ENCODE assay signal across 8 cellular contexts in the genomic region with DNA sequence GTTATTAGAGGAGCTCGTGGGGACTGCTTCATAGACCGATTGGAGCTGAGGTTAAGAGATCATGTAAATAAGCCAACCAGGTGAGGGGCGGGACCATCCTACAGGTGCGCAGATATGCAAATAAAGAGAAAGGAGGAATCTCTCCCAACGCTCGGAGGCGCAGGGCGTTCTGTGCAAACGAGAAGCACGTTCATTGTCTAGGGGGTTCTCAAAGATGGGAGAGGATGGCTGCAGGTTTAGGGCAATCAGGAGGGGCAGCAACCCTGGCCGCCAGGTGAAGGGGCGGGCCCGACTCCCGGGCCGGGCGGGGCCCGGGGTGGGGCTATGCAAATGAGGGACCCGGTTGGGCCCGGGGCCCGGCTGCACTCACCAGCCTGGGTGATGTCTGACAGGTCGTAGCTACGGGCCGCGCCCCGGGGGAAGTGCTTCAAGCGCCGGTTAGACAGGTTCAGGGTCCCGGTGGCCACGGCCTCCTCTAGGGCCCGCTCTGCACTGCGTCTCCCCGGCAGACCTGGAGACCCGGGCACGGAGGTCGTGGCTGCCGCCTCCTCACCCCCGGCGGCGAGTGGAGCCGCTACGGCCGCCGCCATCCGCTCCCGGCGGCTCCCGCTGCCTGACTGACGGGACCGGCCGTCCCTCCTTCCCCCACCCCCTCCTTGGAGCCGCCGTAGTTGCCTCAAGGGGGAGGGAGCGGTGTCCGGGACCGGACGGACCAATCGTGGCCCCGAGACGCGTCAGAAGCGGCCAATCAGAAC. TPM values are rescaled to one million over a fixed set of nuclear protein-coding genes. Genes with fewer than 3 reads are reported as not detected.
DNase-seq lines count a peak whose midpoint lies in the region; ATAC-seq, FAIRE-seq and TF ChIP-seq lines count a peak whose summit lies in the region.

A gene with protein sequence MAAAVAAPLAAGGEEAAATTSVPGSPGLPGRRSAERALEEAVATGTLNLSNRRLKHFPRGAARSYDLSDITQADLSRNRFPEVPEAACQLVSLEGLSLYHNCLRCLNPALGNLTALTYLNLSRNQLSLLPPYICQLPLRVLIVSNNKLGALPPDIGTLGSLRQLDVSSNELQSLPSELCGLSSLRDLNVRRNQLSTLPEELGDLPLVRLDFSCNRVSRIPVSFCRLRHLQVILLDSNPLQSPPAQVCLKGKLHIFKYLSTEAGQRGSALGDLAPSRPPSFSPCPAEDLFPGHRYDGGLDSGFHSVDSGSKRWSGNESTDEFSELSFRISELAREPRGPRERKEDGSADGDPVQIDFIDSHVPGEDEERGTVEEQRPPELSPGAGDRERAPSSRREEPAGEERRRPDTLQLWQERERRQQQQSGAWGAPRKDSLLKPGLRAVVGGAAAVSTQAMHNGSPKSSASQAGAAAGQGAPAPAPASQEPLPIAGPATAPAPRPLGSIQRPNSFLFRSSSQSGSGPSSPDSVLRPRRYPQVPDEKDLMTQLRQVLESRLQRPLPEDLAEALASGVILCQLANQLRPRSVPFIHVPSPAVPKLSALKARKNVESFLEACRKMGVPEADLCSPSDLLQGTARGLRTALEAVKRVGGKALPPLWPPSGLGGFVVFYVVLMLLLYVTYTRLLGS (minus strand): TSS at position 619 of the 755 bp plus-strand sequence. CDS start 29 bp downstream, at position 590.

- TF ChIP-seq POLR2A in endothelial cell of umbilical vein (IDR thresholded peaks at IDR 0.05; ENCODE audit: low read depth, low read length) (peak; percentile 94), transverse colon (IDR thresholded peaks at IDR 0.05) (peak; percentile 99)

- peaks cover 10% of the 10 kb centered on the region for H3K27me3 Mint-ChIP-seq in activated CD8-positive, alpha-beta T cell treated with anti-CD3 and anti-CD28 coated beads, Interleukin-2, amount 10 ng/mL, durations not matched to agents 7 days and 5 days (ENCODE audit: low read depth)

- H3K27me3 ChIP-seq in endothelial cell of umbilical vein (ENCODE audit: control insufficient read depth in 2 of 2, insufficient read depth in 2 of 2, low read length in 2 of 2) (peaks cover 0 to 4% of the 10 kb centered on the region in 2 experiments), muscle layer of duodenum (ENCODE audit: low read depth, low read length) (no peaks in the 10 kb centered on the region), transverse colon (no peaks in the 10 kb centered on the region)

- CTCF ChIA-PET in activated CD8-positive, alpha-beta T cell treated with anti-CD3 and anti-CD28 coated beads, Interleukin-2, amount 10 ng/mL, durations not matched to agents 7 days and 5 days (lab: Charles Lee): interaction anchor here (0.6 to 7.9 kb wide), 28 partner anchors 9 to 214 kb away, joined by 3 to 57 read pairs (median 4); a partner anchor contains a TSS
- CTCF ChIA-PET in endothelial cell of umbilical vein (lab: Charles Lee): interaction anchor here (0.7 to 3.3 kb wide), 21 partner anchors 13 to 178 kb away, joined by 3 to 19 read pairs (median 4); a partner anchor contains a TSS

- H3K27ac ChIP-seq in endothelial cell of umbilical vein (ENCODE audit: insufficient read depth, low read depth, low read length) (peak within 1 kb of the TSS; percentile 65), muscle layer of duodenum (ENCODE audit: low read length) (peak within 1 kb of the TSS; percentile 78), transverse colon (peak within 1 kb of the TSS; percentile 97 to 99 (median 98))

- intact Hi-C loops in endothelial cell of umbilical vein (cut with micrococcal nuclease): loop anchor here (1.0 to 10.0 kb wide), 8 partner anchors 19 to 279 kb away; a partner anchor contains a TSS
- intact Hi-C loops in transverse colon (cut with DNase I; ENCODE audit: low total_unique reads): no loop called here

- DNase-seq in NCI-H2171 (lab: John Stamatoyannopoulos, UW) (peak; percentile 47), endothelial cell of umbilical vein (ENCODE audit: low read depth, low spot score) (no peak), transverse colon (peak; percentile 77), GF-D8 (lab: John Stamatoyannopoulos, UW) (no peak)
- DNase-seq in activated CD8-positive, alpha-beta T cell treated with anti-CD3 and anti-CD28 coated beads, Interleukin-2, amount 10 ng/mL, durations not matched to agents 7 days and 5 days: peak; percentile 70

- H3K4me3 ChIP-seq in endothelial cell of umbilical vein (replicated peaks in 1 of 3; ENCODE audit: insufficient read depth in 1 of 3, low read depth in 1 of 3, low read length in 3 of 3) (peak within 1 kb of the TSS; percentile 86 to 95 (median 93)), muscle layer of duodenum (ENCODE audit: low read depth in 1 of 2, low read length in 2 of 2) (peak within 1 kb of the TSS; percentile 93 to 97), transverse colon (peak within 1 kb of the TSS; percentile 82 to 100 (median 96))

- dilution Hi-C loops in endothelial cell of umbilical vein (cut with MboI; ENCODE audit: extremely low pct_ligation_motif_present, low sequenced_read_pairs): no loop called here

- peaks cover 29% of the 10 kb centered on the region for H3K79me2 ChIP-seq in endothelial cell of umbilical vein (ENCODE audit: control insufficient read depth, insufficient read depth, low read length)

- FAIRE-seq in endothelial cell of umbilical vein (lab: Jason Lieb, UNC): no peak

- peak within 1 kb of the TSS; percentile 86 for H2AFZ ChIP-seq in endothelial cell of umbilical vein (ENCODE audit: low read depth, low read length)

- in situ Hi-C loops in transverse colon (cut with MboI; ENCODE audit: low pct_ligation_motif_present in 1 of 4, low pct_unique_long_range_greater_than_20kb in 1 of 4, low sequenced_read_pairs in 3 of 4): loop anchor here in 2 of 4 donors (10.0 to 25.0 kb wide), 2 partner anchors 89 to 102 kb away; a partner anchor contains a TSS

- H3K9me1 ChIP-seq in endothelial cell of umbilical vein (replicated peaks; ENCODE audit: control insufficient read depth, extremely low read depth, insufficient read depth, low read length): no peaks in the 10 kb centered on the region

- H4K20me1 ChIP-seq in endothelial cell of umbilical vein (replicated peaks; ENCODE audit: control insufficient read depth, extremely low read depth, insufficient read depth, low read length): no peaks in the 10 kb centered on the region

- no peaks in the 10 kb centered on the region for H3K9me3 Mint-ChIP-seq in activated CD8-positive, alpha-beta T cell treated with anti-CD3 and anti-CD28 coated beads, Interleukin-2, amount 10 ng/mL, durations not matched to agents 7 days and 5 days (ENCODE audit: insufficient read depth)

- BruUV-seq in endothelial cell of umbilical vein (replicated peaks; lab: Mats Ljungman, UMichigan): TSS peak; percentile 44

- peak within 1 kb of the TSS; percentile 92 for H3K9ac ChIP-seq in endothelial cell of umbilical vein (replicated peaks; ENCODE audit: extremely low read depth, insufficient read depth, low read length)

- H3K36me3 ChIP-seq in endothelial cell of umbilical vein (ENCODE audit: control insufficient read depth in 2 of 2, extremely low read depth in 1 of 2, insufficient read depth in 2 of 2, low read length in 2 of 2): peaks cover 11 to 18% of the 10 kb centered on the region in 2 experiments
- peaks cover 14 to 28% of the 10 kb centered on the region in 2 donors for H3K36me3 ChIP-seq in muscle layer of duodenum (ENCODE audit: control insufficient read depth in 1 of 2, insufficient read depth in 2 of 2, low read length in 2 of 2)
- peaks cover 0 to 14% (median 7%) of the 10 kb centered on the region in 4 donors for H3K36me3 ChIP-seq in transverse colon

- H3K27ac Mint-ChIP-seq in activated CD8-positive, alpha-beta T cell treated with anti-CD3 and anti-CD28 coated beads, Interleukin-2, amount 10 ng/mL, durations not matched to agents 7 days and 5 days: peak within 1 kb of the TSS; percentile 98

- peak within 1 kb of the TSS; percentile 93 for H3K4me3 Mint-ChIP-seq in activated CD8-positive, alpha-beta T cell treated with anti-CD3 and anti-CD28 coated beads, Interleukin-2, amount 10 ng/mL, durations not matched to agents 7 days and 5 days

- H3K9me3 ChIP-seq in endothelial cell of umbilical vein (replicated peaks; ENCODE audit: control insufficient read depth, insufficient read depth, low read length): no peaks in the 10 kb centered on the region
- H3K9me3 ChIP-seq in muscle layer of duodenum (ENCODE audit: control insufficient read depth in 1 of 2, low read length in 2 of 2): no peaks in the 10 kb centered on the region
- no peaks in the 10 kb centered on the region for H3K9me3 ChIP-seq in transverse colon

- H3K4me1 Mint-ChIP-seq in activated CD8-positive, alpha-beta T cell treated with anti-CD3 and anti-CD28 coated beads, Interleukin-2, amount 10 ng/mL, durations not matched to agents 7 days and 5 days (ENCODE audit: low read depth): peaks cover 26% of the 10 kb centered on the region

- H3K36me3 Mint-ChIP-seq in activated CD8-positive, alpha-beta T cell treated with anti-CD3 and anti-CD28 coated beads, Interleukin-2, amount 10 ng/mL, durations not matched to agents 7 days and 5 days (ENCODE audit: low read depth): peaks cover 19% of the 10 kb centered on the region

- peak within 1 kb of the TSS; percentile 95 for H3K4me2 ChIP-seq in endothelial cell of umbilical vein (ENCODE audit: insufficient read depth, low read length)

- ATAC-seq in GM18498 (IDR thresholded peaks at IDR 0.05; ENCODE audit: unreplicated experiment) (peak; percentile 31), HG02588 (IDR thresholded peaks at IDR 0.05; ENCODE audit: unreplicated experiment) (peak; percentile 28)
- ATAC-seq in activated CD8-positive, alpha-beta T cell treated with anti-CD3 and anti-CD28 coated beads, Interleukin-2, amount 10 ng/mL, durations not matched to agents 7 days and 5 days: peak; percentile 22

- WGBS in transverse colon (ENCODE audit: low coverage in 1 of 2), 2 donors: 0 to 1% methylated on average over 13 to 42 of the region's 61 CpGs

- TF ChIP-seq CTCF in endothelial cell of umbilical vein (IDR thresholded peaks at IDR 0.05; ENCODE audit: extremely low read depth in 1 of 2, insufficient read depth in 1 of 2, low read depth in 1 of 2, low read length in 2 of 2): no peak
- TF ChIP-seq CTCF in transverse colon (IDR thresholded peaks at IDR 0.05): peak in 3 of 5 experiments; percentile 4 to 31 (median 7)

- H3K4me1 ChIP-seq in endothelial cell of umbilical vein (ENCODE audit: control insufficient read depth, extremely low read depth, insufficient read depth, low read length) (peaks cover 32% of the 10 kb centered on the region), muscle layer of duodenum (ENCODE audit: control insufficient read depth in 1 of 2, insufficient read depth in 2 of 2, low read length in 2 of 2) (peaks cover 12 to 38% of the 10 kb centered on the region in 2 donors), transverse colon (peaks cover 9 to 40% (median 33%) of the 10 kb centered on the region in 4 donors)

- POLR2A ChIA-PET in activated CD8-positive, alpha-beta T cell treated with anti-CD3 and anti-CD28 coated beads, Interleukin-2, amount 10 ng/mL, durations not matched to agents 7 days and 5 days (lab: Charles Lee): interaction anchor here (0.5 to 3.6 kb wide), 33 partner anchors 9 to 289 kb away, joined by 3 to 18 read pairs (median 5); a partner anchor contains a TSS
- POLR2A ChIA-PET in endothelial cell of umbilical vein (lab: Charles Lee): interaction anchor here (0.6 to 3.6 kb wide), 22 partner anchors 8 to 304 kb away, joined by 3 to 28 read pairs (median 4); a partner anchor contains a TSS

- TF ChIP-seq EP300 in transverse colon (IDR thresholded peaks at IDR 0.05; ENCODE audit: low read depth): peak; percentile 74

RNA-seq across cellular contexts. Expression of the gene that starts here (rescaled TPM):
- total RNA-seq in activated CD8-positive, alpha-beta T cell treated with anti-CD3 and anti-CD28 coated beads, Interleukin-2, amount 10 ng/mL, durations not matched to agents 7 days and 5 days: 100 to 1,000 TPM; 191 to 193 TPM
- 56.1 and 61.5 TPM in 2 replicates for total RNA-seq in endothelial cell of umbilical vein
- 32.1 and 40.6 TPM in 2 replicates for polyA plus RNA-seq in endothelial cell of umbilical vein
- polyA plus RNA-seq in endothelial cell of umbilical vein (2011; cell fraction: cytosol; rRNA removed): 11.4 and 16.9 TPM in 2 replicates
- 199 and 251 TPM in 2 replicates for polyA plus RNA-seq in endothelial cell of umbilical vein (2011; cell fraction: nucleus; rRNA removed)
- 23.4 and 23.7 TPM in 2 replicates for polyA plus RNA-seq in endothelial cell of umbilical vein (2012)
- 22.1 and 24.7 TPM in 2 replicates for polyA minus RNA-seq in endothelial cell of umbilical vein
- 21.6 TPM for polyA minus RNA-seq in endothelial cell of umbilical vein (2011; cell fraction: cytosol; rRNA and poly(A)+ RNA removed)
- polyA minus RNA-seq in endothelial cell of umbilical vein (2011; cell fraction: nucleus; rRNA and poly(A)+ RNA removed): 53.2 and 73.3 TPM in 2 replicates
- 100 to 1,000 TPM; 115 to 508 (median 151) TPM for total RNA-seq in transverse colon

Comparison
In these comparisons a context has a peak if more than half of its experiments do, and no peak if none do; other contexts are left out.
1. DNase-seq: peak in NCI-H2171 (single experiment), activated CD8-positive, alpha-beta T cell treated with anti-CD3 and anti-CD28 coated beads, Interleukin-2, amount 10 ng/mL, durations not matched to agents 7 days and 5 days (single experiment) and transverse colon (single experiment); none in endothelial cell of umbilical vein (single experiment) and GF-D8 (single experiment).
2. CTCF ChIP-seq: peak in transverse colon (3 of 5); none in endothelial cell of umbilical vein (0 of 2).
3. Peak in every context shown above with its lines, with median percentiles within 50 percentile points of each other: ATAC-seq, H3K27ac ChIP-seq and H3K4me3 ChIP-seq.